ENCODE assay signal across 11 cellular contexts in the genomic region with DNA sequence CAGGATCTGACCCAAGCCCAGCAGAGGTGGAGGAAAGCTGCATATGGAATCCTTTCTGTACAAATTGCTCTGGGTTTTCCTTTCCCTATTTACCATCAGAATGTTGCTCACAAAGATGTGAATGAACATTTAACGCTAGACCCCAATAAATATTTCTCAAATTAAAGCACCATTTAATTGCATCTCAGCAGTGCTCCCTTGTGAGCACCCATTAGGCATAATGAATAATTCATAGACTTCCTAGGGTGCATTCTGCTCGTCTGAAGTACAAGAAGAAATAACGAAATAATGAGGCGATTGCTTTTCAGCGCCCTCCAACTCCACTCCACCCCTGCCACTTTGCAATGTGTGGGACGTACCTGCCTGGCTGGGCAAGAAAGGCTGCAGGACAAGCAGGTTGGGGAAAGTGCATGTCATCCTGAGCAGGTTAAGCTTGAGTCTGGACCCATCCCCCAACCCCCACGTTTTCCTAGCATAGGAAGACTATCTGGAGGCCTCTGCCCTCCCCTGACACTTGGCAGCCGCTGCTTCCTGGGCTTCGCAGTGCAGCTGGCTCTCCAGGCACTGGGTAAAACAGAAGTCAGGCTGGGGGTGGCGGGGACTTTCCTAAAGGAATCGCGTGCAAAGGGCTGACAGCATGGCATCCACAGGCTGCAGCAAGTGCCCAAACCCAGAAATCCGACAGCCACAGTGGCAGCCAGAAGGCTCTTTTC.
DNase-seq lines count a peak whose midpoint lies in the region; ATAC-seq and TF ChIP-seq lines count a peak whose summit lies in the region.
"Had no signal": no experiment of that assay in that cellular context is flagged by ENCODE, and none has a peak within 500 bp of the region (broad histone marks: within the 10 kb centered on the region; RNA-seq: fewer than 3 reads in every experiment).

No MANE protein-coding gene starts in this region.

- H3K27ac ChIP-seq in body of pancreas (no peak overlapping the region), iPS-20b (ENCODE audit: low read length) (peak overlapping the region; percentile 34), esophagus muscularis mucosa (replicated peaks in 1 of 4) (no peak overlapping the region)
- H3K27ac ChIP-seq: parathyroid adenoma had no signal

- ATAC-seq in body of pancreas (no peak), GM18870 (IDR thresholded peaks at IDR 0.05; ENCODE audit: unreplicated experiment) (no peak), GM21529 (IDR thresholded peaks at IDR 0.05; ENCODE audit: unreplicated experiment) (no peak)

- intact Hi-C loops in body of pancreas (cut with DNase I), result no loop called here
- intact Hi-C loops in esophagus muscularis mucosa (cut with DNase I), result no loop called here

- peak; percentile 86 for DNase-seq in DMS 273 (lab: John Stamatoyannopoulos, UW; ENCODE audit: unreplicated experiment)
- peak; percentile 86 for DNase-seq in NCI-H146 (lab: John Stamatoyannopoulos, UW)
- DNase-seq in body of pancreas, result peak in 3 of 4 donors; percentile 6 to 48 (median 31)
- no peak for DNase-seq in esophagus muscularis mucosa (ENCODE audit: extremely low spot score)
- no peak for DNase-seq in NCI-H2081 (lab: John Stamatoyannopoulos, UW)
- DNase-seq: AML-193, kidney glomerular epithelial cell had no signal

- no peak for TF ChIP-seq EP300 in esophagus muscularis mucosa (IDR thresholded peaks at IDR 0.05)

- H3K4me1 ChIP-seq in body of pancreas (peaks cover 7% of the 10 kb centered on the region), iPS-20b (ENCODE audit: insufficient read depth, low read length) (peaks cover 43% of the 10 kb centered on the region; the same call in 1 of the 2 replicates), esophagus muscularis mucosa (no peaks in the 10 kb centered on the region)

- no peaks in the 10 kb centered on the region for H3K9me3 ChIP-seq in body of pancreas
- H3K9me3 ChIP-seq in iPS-20b (ENCODE audit: insufficient read depth, low read depth, low read length), result no peaks in the 10 kb centered on the region
- no peaks in the 10 kb centered on the region for H3K9me3 ChIP-seq in esophagus muscularis mucosa

- H3K27me3 ChIP-seq in body of pancreas (no peaks in the 10 kb centered on the region), iPS-20b (ENCODE audit: insufficient read depth, low read length) (no peaks in the 10 kb centered on the region), esophagus muscularis mucosa (no peaks in the 10 kb centered on the region)

- no peaks in the 10 kb centered on the region for H3K36me3 ChIP-seq in body of pancreas (replicated peaks in 1 of 2; ENCODE audit: insufficient read depth in 1 of 2, low read depth in 2 of 2)
- H3K36me3 ChIP-seq in iPS-20b (ENCODE audit: insufficient read depth, low read depth, low read length), result no peaks in the 10 kb centered on the region
- H3K36me3 ChIP-seq in esophagus muscularis mucosa, result no peaks in the 10 kb centered on the region

- TF ChIP-seq CTCF in body of pancreas (IDR thresholded peaks at IDR 0.05) (no peak), esophagus muscularis mucosa (IDR thresholded peaks at IDR 0.05) (no peak)

- no peak for TF ChIP-seq POLR2A in body of pancreas (IDR thresholded peaks at IDR 0.05)
- no peak for TF ChIP-seq POLR2A in esophagus muscularis mucosa (IDR thresholded peaks at IDR 0.05; ENCODE audit: low read depth)

- H3K9ac ChIP-seq in iPS-20b (ENCODE audit: low read depth, low read length), result peak overlapping the region; percentile 14; the same call in 1 of the 2 replicates
- H3K9ac ChIP-seq: parathyroid adenoma had no signal

- WGBS in body of pancreas, 2 donors, result 70 to 83% methylated on average over 13 of the region's 13 CpGs
- WGBS in esophagus muscularis mucosa, result 69% methylated on average over 13 of the region's 13 CpGs

- H3K4me3 ChIP-seq in body of pancreas, result no peak overlapping the region
- H3K4me3 ChIP-seq in iPS-20b (ENCODE audit: low read length), result peak overlapping the region; percentile 23; the same call in 1 of the 2 replicates
- no peak overlapping the region for H3K4me3 ChIP-seq in esophagus muscularis mucosa

Comparison
In these comparisons a context has a peak if more than half of its experiments do, and no peak if none do; other contexts are left out.
1. DNase-seq: peak in DMS 273 (single experiment), NCI-H146 (single experiment) and body of pancreas (3 of 4); none in esophagus muscularis mucosa (single experiment) and NCI-H2081 (0 of 2).